Comparison of ENCODE assay signal across 1 cellular context in genomic region chr19:47253467-47253881, GRCh38.
TF ChIP-seq lines count a peak whose summit lies in the region.

No MANE protein-coding gene starts in this region.

TF ChIP-seq in HCT116, 20 proteins besides CTCF, POLR2A, EP300 and RAD21 (continued from another document):
- TF ChIP-seq POLR2AphosphoS5 (IDR thresholded peaks at IDR 0.05; ENCODE audit: low read depth, low read length), result no peak
- no peak for TF ChIP-seq ZFX (IDR thresholded peaks at IDR 0.05)
- TF ChIP-seq SP1 (IDR thresholded peaks at IDR 0.05; ENCODE audit: low read depth), result peak; percentile 56; the same call in 1 of the 2 replicates
- peak; percentile 73 for TF ChIP-seq JUND (IDR thresholded peaks at IDR 0.05)
